8 cellular contexts compared by ENCODE assay signal in genomic region chr21:44011774-44012473, GRCh38. TPM values are rescaled to one million over a fixed set of nuclear protein-coding genes. Genes with fewer than 3 reads are reported as not detected.
DNase-seq lines count a peak whose midpoint lies in the region; ATAC-seq and TF ChIP-seq lines count a peak whose summit lies in the region.

Gene TRAPPC10 (plus strand): TSS chr21:44012309. CDS start chr21:44012494, 185 bp downstream.

- TF ChIP-seq POLR2A in GM18951 (IDR thresholded peaks at IDR 0.05; ENCODE audit: extremely low read depth, insufficient read depth, insufficient read length), result peak; percentile 94

- peak within 1 kb of the TSS; percentile 94 to 97 for H3K27ac ChIP-seq in left lung

- in situ Hi-C loops in GM18951 (cut with MboI; ENCODE audit: low sequenced_read_pairs, unreplicated experiment), result no loop called here

- TF ChIP-seq CTCF in AG10803 (conservative IDR thresholded peaks at IDR 0.05; ENCODE audit: low read length) (no peak), left lung (IDR thresholded peaks at IDR 0.05) (no peak)

- peaks cover 0 to 46% of the 10 kb centered on the region in 2 donors for H3K4me1 ChIP-seq in left lung

- peak; percentile 84 for DNase-seq in AG10803 (ENCODE audit: low read depth)
- DNase-seq in NCI-H526 (lab: John Stamatoyannopoulos, UW), result peak; percentile 29 to 91
- peak; percentile 66 for DNase-seq in activated CD4-positive, alpha-beta T cell treated with anti-CD3 and anti-CD28 coated beads, Interleukin-2, amount 50 U/mL, for 1 hour
- DNase-seq in dedifferentiated amniotic fluid mesenchymal stem cell (ENCODE audit: extremely low spot score), result peak; percentile 73
- DNase-seq in left lung, result peak; percentile 85 to 97
- DNase-seq in stimulated activated CD4-positive, alpha-beta T cell treated with anti-CD3 and anti-CD28 coated beads, Interleukin-2, amount 100 ng/mL, for 24 hours, result peak; percentile 84 to 87

- intact Hi-C loops in left lung (cut with DNase I), result no loop called here

- no peaks in the 10 kb centered on the region for H3K36me3 ChIP-seq in left lung

- H3K27me3 ChIP-seq in left lung, result no peaks in the 10 kb centered on the region

- peak within 1 kb of the TSS; percentile 72 for H3K4me3 ChIP-seq in AG10803 (ENCODE audit: low read length)
- H3K4me3 ChIP-seq in left lung, result peak within 1 kb of the TSS; percentile 80 to 85

- peak; percentile 61 for ATAC-seq in HG03175 (IDR thresholded peaks at IDR 0.05; ENCODE audit: unreplicated experiment)
- peak; percentile 90 for ATAC-seq in left lung

- H3K9me3 ChIP-seq in left lung, result no peaks in the 10 kb centered on the region

RNA-seq across cellular contexts. Expression of gene TRAPPC10, which starts in this region (rescaled TPM):
- total RNA-seq in left lung, result 10 to 100 TPM; 32.6 to 43.5 TPM

Comparison
In these comparisons a context has a peak if more than half of its experiments do, and no peak if none do; other contexts are left out.
1. Peak in every context shown above with its lines: DNase-seq, ATAC-seq, H3K4me3 ChIP-seq and H3K27ac ChIP-seq.